1 cellular context compared by ENCODE assay signal in the genomic region with DNA sequence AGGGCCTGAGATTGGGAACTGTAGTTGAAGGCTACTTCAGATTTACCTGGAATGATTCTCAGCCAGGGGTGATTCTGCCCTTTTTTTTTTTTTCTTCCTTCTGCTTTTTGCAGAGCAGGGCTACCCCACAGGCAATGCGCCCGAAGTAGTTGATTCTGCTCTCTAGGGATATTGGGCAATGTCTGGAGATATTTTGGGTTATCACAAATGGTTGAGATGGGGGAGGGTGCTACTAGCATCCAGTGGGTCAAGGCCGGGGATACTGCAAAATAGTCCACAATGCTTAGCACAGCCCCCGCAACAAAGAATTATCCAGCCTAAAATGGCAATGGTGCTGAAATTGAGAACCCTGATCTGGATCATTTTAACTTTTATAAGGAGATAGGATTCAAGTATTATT.
TF ChIP-seq lines count a peak whose summit lies in the region.

No MANE protein-coding gene starts in this region.

TF ChIP-seq in WTC11, 78 proteins besides CTCF, POLR2A, EP300 and RAD21 (continued from another document):
- TF ChIP-seq, protein P1, sequence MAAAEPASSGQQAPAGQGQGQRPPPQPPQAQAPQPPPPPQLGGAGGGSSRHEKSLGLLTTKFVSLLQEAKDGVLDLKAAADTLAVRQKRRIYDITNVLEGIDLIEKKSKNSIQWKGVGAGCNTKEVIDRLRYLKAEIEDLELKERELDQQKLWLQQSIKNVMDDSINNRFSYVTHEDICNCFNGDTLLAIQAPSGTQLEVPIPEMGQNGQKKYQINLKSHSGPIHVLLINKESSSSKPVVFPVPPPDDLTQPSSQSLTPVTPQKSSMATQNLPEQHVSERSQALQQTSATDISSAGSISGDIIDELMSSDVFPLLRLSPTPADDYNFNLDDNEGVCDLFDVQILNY (CRISPR knock-in tag; IDR thresholded peaks at IDR 0.05) = no peak
- TF ChIP-seq FOXP1 (CRISPR knock-in tag; IDR thresholded peaks at IDR 0.05; ENCODE audit: borderline replicate concordance) (no peak), SMAD3 (CRISPR knock-in tag; IDR thresholded peaks at IDR 0.05; ENCODE audit: borderline replicate concordance) (no peak)
- TF ChIP-seq, protein P2, sequence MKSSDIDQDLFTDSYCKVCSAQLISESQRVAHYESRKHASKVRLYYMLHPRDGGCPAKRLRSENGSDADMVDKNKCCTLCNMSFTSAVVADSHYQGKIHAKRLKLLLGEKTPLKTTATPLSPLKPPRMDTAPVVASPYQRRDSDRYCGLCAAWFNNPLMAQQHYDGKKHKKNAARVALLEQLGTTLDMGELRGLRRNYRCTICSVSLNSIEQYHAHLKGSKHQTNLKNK (CRISPR knock-in tag; IDR thresholded peaks at IDR 0.05) = no peak
